ENCODE assay signal across 8 cellular contexts in genomic region chr2:62706721-62707516, GRCh38. TPM values are rescaled to one million over a fixed set of nuclear protein-coding genes. Genes with fewer than 3 reads are reported as not detected.
DNase-seq lines count a peak whose midpoint lies in the region; ATAC-seq and TF ChIP-seq lines count a peak whose summit lies in the region.

No MANE protein-coding gene starts in this region.

- no peak for ATAC-seq in central memory CD8-positive, alpha-beta T cell (replicated peaks; ENCODE audit: extremely low read depth, poor library complexity, severe bottlenecking)
- ATAC-seq in natural killer cell = no peak

- H3K9me3 Mint-ChIP-seq in CD14-positive monocyte = peaks cover 0 to 2% (median 0%) of the 10 kb centered on the region in 7 donors
- no peaks in the 10 kb centered on the region for H3K9me3 Mint-ChIP-seq in central memory CD8-positive, alpha-beta T cell
- H3K9me3 Mint-ChIP-seq in natural killer cell = no peaks in the 10 kb centered on the region

- DNase-seq in CD14-positive monocyte (ENCODE audit: low spot score) (no peak), LNCaP clone FGC (ENCODE audit: low read depth) (no peak), natural killer cell (no peak), NCI-H345 treated with DMSO at 0.1 percent for 48 hours (lab: John Stamatoyannopoulos, UW; ENCODE audit: unreplicated experiment) (no peak), DMS53 (lab: John Stamatoyannopoulos, UW) (no peak), head of caudate nucleus (no peak), UCSD-AML1 (lab: John Stamatoyannopoulos, UW; ENCODE audit: unreplicated experiment) (no peak)
- no peak for DNase-seq in central memory CD8-positive, alpha-beta T cell (ENCODE audit: low spot score in 2 of 2)

- H3K4me1 Mint-ChIP-seq in CD14-positive monocyte = peaks cover 32% of the 10 kb centered on the region
- peaks cover 31% of the 10 kb centered on the region for H3K4me1 Mint-ChIP-seq in central memory CD8-positive, alpha-beta T cell
- peaks cover 30 to 38% of the 10 kb centered on the region in 2 donors for H3K4me1 Mint-ChIP-seq in natural killer cell

- H3K4me3 ChIP-seq in LNCaP clone FGC (ENCODE audit: low read depth, low read length) = peak overlapping the region; percentile 64

- H3K4me3 Mint-ChIP-seq in CD14-positive monocyte = peak overlapping the region; percentile 92 to 95
- H3K4me3 Mint-ChIP-seq in central memory CD8-positive, alpha-beta T cell = peak overlapping the region; percentile 84
- H3K4me3 Mint-ChIP-seq in natural killer cell = peak overlapping the region; percentile 91

- peaks cover 0 to 6% (median 3%) of the 10 kb centered on the region in 3 donors for H3K27me3 Mint-ChIP-seq in CD14-positive monocyte (ENCODE audit: low read depth in 3 of 3)
- no peaks in the 10 kb centered on the region for H3K27me3 Mint-ChIP-seq in central memory CD8-positive, alpha-beta T cell
- H3K27me3 Mint-ChIP-seq in natural killer cell (ENCODE audit: low read depth in 2 of 2) = no peaks in the 10 kb centered on the region

- H3K36me3 Mint-ChIP-seq in CD14-positive monocyte (peaks cover 6 to 9% of the 10 kb centered on the region in 2 donors), natural killer cell (no peaks in the 10 kb centered on the region)
- H3K36me3 Mint-ChIP-seq in central memory CD8-positive, alpha-beta T cell (ENCODE audit: insufficient read depth) = peaks cover 10% of the 10 kb centered on the region

- intact Hi-C loops in CD14-positive monocyte (cut with micrococcal nuclease) (loop anchor here (5.0 to 10.0 kb wide), 4 partner anchors 512 to 1135 kb away; partner anchors contain the start of genes B3GNT2 (in 1 of the 2), CCT4 (in 1 of the 2), MDH1 (in 1 of the 2) and UGP2 (in 1 of the 2)), natural killer cell (cut with micrococcal nuclease) (loop anchor here (5.0 to 10.0 kb wide), 2 partner anchors 820 to 878 kb away; partner anchors contain the start of genes CCT4, MDH1 and WDPCP), head of caudate nucleus (cut with DNase I) (loop anchor here (10.0 kb wide), 1 partner anchor 68 kb away; no protein-coding TSS in a partner anchor)

- TF ChIP-seq CTCF in CD14-positive monocyte (IDR thresholded peaks at IDR 0.05) (no peak), LNCaP clone FGC (IDR thresholded peaks at IDR 0.05; ENCODE audit: control insufficient read depth, extremely low read depth, insufficient read depth) (no peak), natural killer cell (IDR thresholded peaks at IDR 0.05) (no peak)

- H3K27ac Mint-ChIP-seq in CD14-positive monocyte (peak overlapping the region in 1 of 7 donors; percentile 85), natural killer cell (peak overlapping the region; percentile 60 to 90)
- peak overlapping the region; percentile 61 for H3K27ac Mint-ChIP-seq in central memory CD8-positive, alpha-beta T cell (ENCODE audit: low read depth)

RNA-seq across cellular contexts. Expression of gene EHBP1, which starts 1.4 kb away (rescaled TPM):
- polyA plus RNA-seq in CD14-positive monocyte = 1 to 10 TPM; 4.2 to 6.1 TPM
- total RNA-seq in natural killer cell = 10 to 100 TPM; 22.4 to 33.4 (median 28.3) TPM
